17 cellular contexts compared by ENCODE assay signal in genomic region chrX:85573801-85574200, GRCh38.
"Had no signal": no experiment of that assay in that cellular context is flagged by ENCODE, and none has a peak within 500 bp of the region (broad histone marks: within the 10 kb centered on the region; RNA-seq: fewer than 3 reads in every experiment).

No MANE protein-coding gene starts in this region.

- H3K36me3 ChIP-seq: esophagus muscularis mucosa, lower lobe of right lung, transverse colon had no signal

- ATAC-seq: activated CD8-positive, alpha-beta memory T cell treated with anti-CD3 and anti-CD28 coated beads, Interleukin-2, amount 10 ng/mL, durations not matched to agents 7 days and 5 days; left colon; lower lobe of right lung had no signal

- H3K27me3 ChIP-seq: esophagus muscularis mucosa, transverse colon had no signal

- DNase-seq: activated CD4-positive, alpha-beta T cell treated with anti-CD3 and anti-CD28 coated beads, Interleukin-2, amount 50 U/mL, for 4 hours; activated CD8-positive, alpha-beta memory T cell treated with anti-CD3 and anti-CD28 coated beads, Interleukin-2, amount 10 ng/mL, durations not matched to agents 7 days and 5 days; activated naive CD8-positive, alpha-beta T cell treated with anti-CD3 and anti-CD28 coated beads, Interleukin-2, amount 10 ng/mL, durations not matched to agents 7 days and 5 days; cortex of kidney; effector CD4-positive, alpha-beta T cell; left colon; lower lobe of right lung; nucleus accumbens; posterior cingulate gyrus; retina; stimulated activated CD4-positive, alpha-beta T cell treated with anti-CD3 and anti-CD28 coated beads, Interleukin-12 subunit alpha, Interleukin-12 subunit beta, amount 100 ng/mL, for 4 hours; stimulated activated CD4-positive, alpha-beta T cell treated with anti-CD3 and anti-CD28 coated beads, Interleukin-2, amount 100 ng/mL, for 48 hours; stimulated activated naive CD4-positive, alpha-beta T cell; T-helper 9 cell; transverse colon had no signal

- H3K9me3 ChIP-seq: esophagus muscularis mucosa, lower lobe of right lung, transverse colon had no signal

- H3K36me3 Mint-ChIP-seq: activated CD8-positive, alpha-beta memory T cell treated with anti-CD3 and anti-CD28 coated beads, Interleukin-2, amount 10 ng/mL, durations not matched to agents 7 days and 5 days; activated naive CD8-positive, alpha-beta T cell treated with anti-CD3 and anti-CD28 coated beads, Interleukin-2, amount 10 ng/mL, durations not matched to agents 7 days and 5 days had no signal

- H3K27ac ChIP-seq: esophagus muscularis mucosa, lower lobe of right lung, transverse colon had no signal

- H3K27ac Mint-ChIP-seq: activated CD8-positive, alpha-beta memory T cell treated with anti-CD3 and anti-CD28 coated beads, Interleukin-2, amount 10 ng/mL, durations not matched to agents 7 days and 5 days; activated naive CD8-positive, alpha-beta T cell treated with anti-CD3 and anti-CD28 coated beads, Interleukin-2, amount 10 ng/mL, durations not matched to agents 7 days and 5 days; nephron had no signal

- H3K4me1 ChIP-seq: esophagus muscularis mucosa, lower lobe of right lung, transverse colon had no signal

- H3K4me3 ChIP-seq: esophagus muscularis mucosa, lower lobe of right lung, transverse colon had no signal

- H3K9me3 Mint-ChIP-seq: activated naive CD8-positive, alpha-beta T cell treated with anti-CD3 and anti-CD28 coated beads, Interleukin-2, amount 10 ng/mL, durations not matched to agents 7 days and 5 days had no signal

- H3K4me1 Mint-ChIP-seq: activated CD8-positive, alpha-beta memory T cell treated with anti-CD3 and anti-CD28 coated beads, Interleukin-2, amount 10 ng/mL, durations not matched to agents 7 days and 5 days; activated naive CD8-positive, alpha-beta T cell treated with anti-CD3 and anti-CD28 coated beads, Interleukin-2, amount 10 ng/mL, durations not matched to agents 7 days and 5 days had no signal

- H3K4me3 Mint-ChIP-seq: activated CD8-positive, alpha-beta memory T cell treated with anti-CD3 and anti-CD28 coated beads, Interleukin-2, amount 10 ng/mL, durations not matched to agents 7 days and 5 days; activated naive CD8-positive, alpha-beta T cell treated with anti-CD3 and anti-CD28 coated beads, Interleukin-2, amount 10 ng/mL, durations not matched to agents 7 days and 5 days; nephron had no signal

- H3K27me3 Mint-ChIP-seq: activated CD8-positive, alpha-beta memory T cell treated with anti-CD3 and anti-CD28 coated beads, Interleukin-2, amount 10 ng/mL, durations not matched to agents 7 days and 5 days; activated naive CD8-positive, alpha-beta T cell treated with anti-CD3 and anti-CD28 coated beads, Interleukin-2, amount 10 ng/mL, durations not matched to agents 7 days and 5 days had no signal
